In the genomic region with DNA sequence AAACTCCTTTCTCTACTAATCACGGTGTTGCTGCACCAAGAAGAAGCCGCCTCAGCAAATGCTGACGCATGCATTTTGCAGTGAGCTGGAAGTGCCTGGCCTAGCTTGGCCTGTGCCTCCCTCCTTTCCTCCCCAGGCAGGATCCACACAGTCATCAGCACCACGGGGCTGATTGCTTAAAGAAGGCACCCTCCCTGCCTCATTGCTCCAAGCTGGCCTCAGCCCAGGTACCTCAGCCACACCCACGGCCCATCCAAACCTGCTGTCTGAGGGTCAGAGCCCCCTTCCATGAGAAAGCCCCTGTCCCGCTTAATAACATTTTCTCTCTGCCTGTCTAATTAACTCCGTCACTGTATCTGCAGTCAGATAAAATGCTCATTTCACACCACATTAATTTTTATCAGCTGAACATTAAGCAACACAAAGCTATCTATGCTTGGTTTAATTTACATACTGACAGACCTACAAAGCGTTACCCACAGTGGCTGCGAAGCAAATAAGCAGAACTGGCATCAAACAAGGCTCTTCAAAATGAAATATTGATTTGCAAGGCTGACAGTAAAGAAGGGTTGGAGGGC, we compare ENCODE assay signal across 14 cellular contexts.
DNase-seq lines count a peak whose midpoint lies in the region; ATAC-seq, FAIRE-seq and TF ChIP-seq lines count a peak whose summit lies in the region.
"Had no signal": no experiment of that assay in that cellular context is flagged by ENCODE, and none has a peak within 500 bp of the region (broad histone marks: within the 10 kb centered on the region; RNA-seq: fewer than 3 reads in every experiment).

No MANE protein-coding gene starts in this region.

- H3K27me3 ChIP-seq in keratinocyte (ENCODE audit: control insufficient read depth, extremely low read depth, insufficient read depth, low read length), result no peaks in the 10 kb centered on the region

- peak overlapping the region; percentile 18 for H3K27ac Mint-ChIP-seq in activated naive CD8-positive, alpha-beta T cell
- no peak overlapping the region for H3K27ac Mint-ChIP-seq in activated naive CD8-positive, alpha-beta T cell treated with anti-CD3 and anti-CD28 coated beads for 36 hours
- peak overlapping the region; percentile 84 to 93 for H3K27ac Mint-ChIP-seq in T-cell
- H3K27ac Mint-ChIP-seq: IgD-negative memory B cell had no signal

- ATAC-seq in T-cell (replicated peaks in 1 of 4) (peak in 3 of 4 experiments; percentile 52 to 59 (median 57)), HG02759 (IDR thresholded peaks at IDR 0.05; ENCODE audit: unreplicated experiment) (no peak), GM21529 (IDR thresholded peaks at IDR 0.05; ENCODE audit: unreplicated experiment) (no peak)

- peaks cover 6% of the 10 kb centered on the region for H3K4me1 ChIP-seq in keratinocyte (ENCODE audit: control insufficient read depth, extremely low read depth, insufficient read depth, low read length)

- no peak overlapping the region for H3K4me3 ChIP-seq in keratinocyte (ENCODE audit: control insufficient read depth in 2 of 3, extremely low read depth in 1 of 3, insufficient read depth in 2 of 3, low read depth in 1 of 3, low read length in 3 of 3)

- H3K36me3 ChIP-seq in keratinocyte (ENCODE audit: control insufficient read depth in 2 of 2, extremely low read depth in 1 of 2, insufficient read depth in 2 of 2, low read length in 2 of 2), result no peaks in the 10 kb centered on the region
- H3K36me3 ChIP-seq: WERI-Rb-1 had no signal

- CTCF ChIA-PET in T-cell (lab: Charles Lee), result interaction anchor here in 1 of 2 donors (0.8 to 1.1 kb wide), 4 partner anchors 10 to 195 kb away, joined by 3 to 5 read pairs (median 4); no protein-coding TSS in a partner anchor

- FAIRE-seq in keratinocyte (lab: Jason Lieb, UNC), result peak; percentile 81
- FAIRE-seq: GM12891 had no signal

- H3K9me3 Mint-ChIP-seq in activated naive CD8-positive, alpha-beta T cell (ENCODE audit: low read depth), result peaks cover 9% of the 10 kb centered on the region
- H3K9me3 Mint-ChIP-seq in activated naive CD8-positive, alpha-beta T cell treated with anti-CD3 and anti-CD28 coated beads for 36 hours, result peaks cover 10% of the 10 kb centered on the region
- H3K9me3 Mint-ChIP-seq in T-cell, result peaks cover 11 to 24% (median 12%) of the 10 kb centered on the region in 3 donors

- DNase-seq in activated naive CD8-positive, alpha-beta T cell treated with anti-CD3 and anti-CD28 coated beads for 36 hours, result no peak
- DNase-seq in T-cell, result peak in 5 of 34 experiments; percentile 9 to 32 (median 14)
- no peak for DNase-seq in keratinocyte (ENCODE audit: low read depth, low spot score)
- DNase-seq in stimulated activated CD4-positive, alpha-beta T cell treated with anti-CD3 and anti-CD28 coated beads, Interleukin-4, amount 100 ng/mL, for 1 hour, result peak; percentile 33
- DNase-seq in GM20000 (ENCODE audit: low spot score), result no peak
- DNase-seq: NCI-H748 treated with DMSO at 0.1 percent for 48 hours, occipital lobe, SW 1271, WERI-Rb-1 had no signal

- H3K79me2 ChIP-seq in keratinocyte (ENCODE audit: control insufficient read depth, insufficient read depth, low read length), result no peaks in the 10 kb centered on the region

- H3K4me1 Mint-ChIP-seq in activated naive CD8-positive, alpha-beta T cell (ENCODE audit: low read depth), result peaks cover 11% of the 10 kb centered on the region
- H3K4me1 Mint-ChIP-seq in activated naive CD8-positive, alpha-beta T cell treated with anti-CD3 and anti-CD28 coated beads for 36 hours, result peaks cover 15% of the 10 kb centered on the region
- peaks cover 17 to 43% (median 38%) of the 10 kb centered on the region in 3 donors for H3K4me1 Mint-ChIP-seq in T-cell
- H3K4me1 Mint-ChIP-seq: IgD-negative memory B cell had no signal

- TF ChIP-seq CTCF in keratinocyte (optimal IDR thresholded peaks at IDR 0.05 in 1 of 3, IDR thresholded peaks at IDR 0.05 in 1 of 3, conservative IDR thresholded peaks at IDR 0.05 in 1 of 3; ENCODE audit: extremely low read depth in 1 of 3, insufficient read depth in 2 of 3, low read length in 3 of 3) (no peak), GM20000 (IDR thresholded peaks at IDR 0.05; ENCODE audit: extremely low read depth, missing control alignments) (no peak)

- H3K27ac ChIP-seq in keratinocyte (ENCODE audit: control insufficient read depth, insufficient read depth, low read length), result no peak overlapping the region
- H3K27ac ChIP-seq: WERI-Rb-1 had no signal

- H3K9ac ChIP-seq in keratinocyte (ENCODE audit: control insufficient read depth, extremely low read depth, insufficient read depth, low read length), result no peak overlapping the region

- no peaks in the 10 kb centered on the region for H3K27me3 Mint-ChIP-seq in activated naive CD8-positive, alpha-beta T cell
- H3K27me3 Mint-ChIP-seq in activated naive CD8-positive, alpha-beta T cell treated with anti-CD3 and anti-CD28 coated beads for 36 hours, result no peaks in the 10 kb centered on the region
- H3K27me3 Mint-ChIP-seq in T-cell, result no peaks in the 10 kb centered on the region

- peaks cover 3% of the 10 kb centered on the region for H4K20me1 ChIP-seq in keratinocyte (ENCODE audit: control insufficient read depth, extremely low read depth, insufficient read depth, low read length)

- no peaks in the 10 kb centered on the region for H3K9me1 ChIP-seq in keratinocyte (ENCODE audit: control insufficient read depth, extremely low read depth, insufficient read depth, low read length)

- H2AFZ ChIP-seq in keratinocyte (ENCODE audit: control insufficient read depth, low read length), result no peak overlapping the region

- H3K4me3 Mint-ChIP-seq in activated naive CD8-positive, alpha-beta T cell, result no peak overlapping the region
- H3K4me3 Mint-ChIP-seq in activated naive CD8-positive, alpha-beta T cell treated with anti-CD3 and anti-CD28 coated beads for 36 hours, result no peak overlapping the region
- peak overlapping the region in 1 of 3 donors; percentile 2 for H3K4me3 Mint-ChIP-seq in T-cell
- H3K4me3 Mint-ChIP-seq: IgD-negative memory B cell had no signal

- H3K36me3 Mint-ChIP-seq in activated naive CD8-positive, alpha-beta T cell, result peaks cover 14% of the 10 kb centered on the region
- H3K36me3 Mint-ChIP-seq in activated naive CD8-positive, alpha-beta T cell treated with anti-CD3 and anti-CD28 coated beads for 36 hours, result peaks cover 9% of the 10 kb centered on the region
- H3K36me3 Mint-ChIP-seq in T-cell, result peaks cover 21% of the 10 kb centered on the region

- POLR2A ChIA-PET in T-cell (lab: Charles Lee), result interaction anchor here in 1 of 2 donors (0.6 kb wide), 1 partner anchor 21 kb away, joined by 3 read pairs; no protein-coding TSS in a partner anchor

- no peak overlapping the region for H3K4me2 ChIP-seq in keratinocyte (ENCODE audit: control insufficient read depth, extremely low read depth, insufficient read depth, low read depth, low read length)

- dilution Hi-C loops in keratinocyte (cut with MboI; ENCODE audit: extremely low pct_ligation_motif_present, low sequenced_read_pairs), result no loop called here

- no peaks in the 10 kb centered on the region for H3K9me3 ChIP-seq in keratinocyte (ENCODE audit: control insufficient read depth, low read depth, low read length)

Comparison
In these comparisons a context has a peak if more than half of its experiments do, and no peak if none do; other contexts are left out.
1. ATAC-seq: peak in T-cell (3 of 4); none in HG02759 (single experiment) and GM21529 (single experiment).